1 cellular context compared by ENCODE assay signal in genomic region chr2:205427112-205427511, GRCh38.
TF ChIP-seq lines count a peak whose summit lies in the region.

No MANE protein-coding gene starts in this region.

TF ChIP-seq in endothelial cell of umbilical vein, 7 proteins besides CTCF, POLR2A, EP300 and RAD21 (continued from another document):
- TF ChIP-seq EZH2 (IDR thresholded peaks at IDR 0.05; ENCODE audit: borderline replicate concordance, low read depth, low read length, severe bottlenecking) (no peak), GATA2 (IDR thresholded peaks at IDR 0.05; ENCODE audit: insufficient read depth, insufficient read length, low read depth, low read length) (no peak), JUN (IDR thresholded peaks at IDR 0.05; ENCODE audit: borderline replicate concordance, insufficient read depth, insufficient read length, low read depth) (peak; percentile 10), POLR2AphosphoS5 (IDR thresholded peaks at IDR 0.05; ENCODE audit: insufficient read depth, low read depth, low read length) (no peak), MYC (IDR thresholded peaks at IDR 0.05; ENCODE audit: low read depth, low read length) (no peak)
